26 cellular contexts compared by ENCODE assay signal in the genomic region with DNA sequence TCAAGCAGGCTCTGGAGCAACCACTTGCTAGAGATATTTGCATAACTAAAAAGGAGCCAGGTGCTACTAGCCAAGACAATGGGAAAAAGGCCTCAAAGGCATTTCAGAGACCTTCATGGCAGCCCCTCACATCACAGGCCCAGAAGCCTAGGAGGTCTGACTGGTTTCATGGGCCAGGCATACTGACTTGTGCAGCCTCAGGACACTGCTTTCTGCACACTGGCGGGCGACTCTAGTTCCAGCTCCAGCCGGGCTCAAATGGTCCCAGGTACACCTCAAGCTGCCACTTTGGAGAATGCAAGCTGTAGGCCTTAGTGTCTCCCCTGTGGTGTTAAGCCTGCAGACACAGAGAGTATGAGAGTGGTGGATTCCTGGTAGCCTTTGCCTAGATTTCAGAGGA.
"Had no signal": no experiment of that assay in that cellular context is flagged by ENCODE, and none has a peak within 500 bp of the region (broad histone marks: within the 10 kb centered on the region; RNA-seq: fewer than 3 reads in every experiment).

No MANE protein-coding gene starts in this region.

- H3K4me3 ChIP-seq: ascending aorta, cardiac muscle cell, colonic mucosa, thoracic aorta, upper lobe of left lung, vagina had no signal

- H3K4me3 Mint-ChIP-seq: activated naive CD4-positive, alpha-beta T cell treated with anti-CD3 and anti-CD28 coated beads, Interleukin-2, amount 10 ng/mL, durations not matched to agents 7 days and 5 days; activated naive CD8-positive, alpha-beta T cell treated with anti-CD3 and anti-CD28 coated beads, Interleukin-2, amount 10 ng/mL, durations not matched to agents 7 days and 5 days; activated T-helper 1 cell treated with anti-CD3 and anti-CD28 coated beads, Interleukin-12 subunit alpha, Interleukin-12 subunit beta, Interleukin-2, Interleukin-4 antibody, amounts not matched to agents 30 ng/mL and 10 ng/mL and 1 ng/mL, durations not matched to agents 14 hours and 24 hours and 36 hours; brain; immature natural killer cell; naive thymus-derived CD4-positive, alpha-beta T cell had no signal

- H3K36me3 Mint-ChIP-seq: activated naive CD4-positive, alpha-beta T cell treated with anti-CD3 and anti-CD28 coated beads, Interleukin-2, amount 10 ng/mL, durations not matched to agents 7 days and 5 days; activated naive CD8-positive, alpha-beta T cell treated with anti-CD3 and anti-CD28 coated beads, Interleukin-2, amount 10 ng/mL, durations not matched to agents 7 days and 5 days; brain; immature natural killer cell had no signal

- H3K27ac ChIP-seq: ascending aorta, cardiac muscle cell, colonic mucosa, thoracic aorta, upper lobe of left lung, vagina had no signal

- H3K9me3 ChIP-seq: ascending aorta, colonic mucosa, thoracic aorta, upper lobe of left lung, vagina had no signal

- H3K4me1 Mint-ChIP-seq: activated naive CD4-positive, alpha-beta T cell treated with anti-CD3 and anti-CD28 coated beads, Interleukin-2, amount 10 ng/mL, durations not matched to agents 7 days and 5 days; activated naive CD8-positive, alpha-beta T cell treated with anti-CD3 and anti-CD28 coated beads, Interleukin-2, amount 10 ng/mL, durations not matched to agents 7 days and 5 days; immature natural killer cell; naive thymus-derived CD4-positive, alpha-beta T cell had no signal

- H3K27me3 ChIP-seq: ascending aorta, cardiac muscle cell, colonic mucosa, upper lobe of left lung, vagina had no signal

- H3K27ac Mint-ChIP-seq: activated naive CD4-positive, alpha-beta T cell treated with anti-CD3 and anti-CD28 coated beads, Interleukin-2, amount 10 ng/mL, durations not matched to agents 7 days and 5 days; activated naive CD8-positive, alpha-beta T cell treated with anti-CD3 and anti-CD28 coated beads, Interleukin-2, amount 10 ng/mL, durations not matched to agents 7 days and 5 days; activated T-helper 1 cell treated with anti-CD3 and anti-CD28 coated beads, Interleukin-12 subunit alpha, Interleukin-12 subunit beta, Interleukin-2, Interleukin-4 antibody, amounts not matched to agents 30 ng/mL and 10 ng/mL and 1 ng/mL, durations not matched to agents 14 hours and 24 hours and 36 hours; brain; immature natural killer cell; naive thymus-derived CD4-positive, alpha-beta T cell had no signal

- H3K4me1 ChIP-seq: ascending aorta, colonic mucosa, upper lobe of left lung, vagina had no signal

- H3K27me3 Mint-ChIP-seq: activated naive CD4-positive, alpha-beta T cell treated with anti-CD3 and anti-CD28 coated beads, Interleukin-2, amount 10 ng/mL, durations not matched to agents 7 days and 5 days; brain had no signal

- DNase-seq: activated CD4-positive, alpha-beta T cell treated with anti-CD3 and anti-CD28 coated beads for 4 hours; activated CD4-positive, alpha-beta T cell treated with anti-CD3 and anti-CD28 coated beads, Interleukin-2, amount 50 U/mL, for 48 hours; activated CD8-positive, alpha-beta memory T cell treated with anti-CD3 and anti-CD28 coated beads, Interleukin-2, amount 50 U/mL, for 4 hours; activated effector memory CD4-positive, alpha-beta T cell treated with anti-CD3 and anti-CD28 coated beads, Interleukin-2, amount 50 U/mL, for 16 hours; activated naive CD4-positive, alpha-beta T cell treated with anti-CD3 and anti-CD28 coated beads, Interleukin-2, amount 10 ng/mL, durations not matched to agents 7 days and 5 days; activated naive CD8-positive, alpha-beta T cell treated with anti-CD3 and anti-CD28 coated beads, Interleukin-2, amount 10 ng/mL, durations not matched to agents 7 days and 5 days; activated T-cell treated with anti-CD3 and anti-CD28 coated beads, Interleukin-2, amount 50 U/mL, for 1 hour; cerebellar nuclear complex; colonic mucosa; effector memory CD4-positive, alpha-beta T cell; foreskin fibroblast; head of caudate nucleus; hypothalamus; immature natural killer cell; midbrain; naive thymus-derived CD4-positive, alpha-beta T cell; right cardiac atrium; stimulated activated CD4-positive, alpha-beta T cell treated with anti-CD3 and anti-CD28 coated beads, Interleukin-2, amount 100 ng/mL, for 48 hours; stimulated activated naive CD8-positive, alpha-beta T cell treated with anti-CD3 and anti-CD28 coated beads, Interleukin-15, Interleukin-2, amounts not matched to agents 100 U/mL and 50 U/mL, for 24 hours had no signal

- H3K36me3 ChIP-seq: ascending aorta, cardiac muscle cell, colonic mucosa, thoracic aorta, upper lobe of left lung, vagina had no signal

- H3K9me3 Mint-ChIP-seq: activated naive CD4-positive, alpha-beta T cell treated with anti-CD3 and anti-CD28 coated beads, Interleukin-2, amount 10 ng/mL, durations not matched to agents 7 days and 5 days; activated T-helper 1 cell treated with anti-CD3 and anti-CD28 coated beads, Interleukin-12 subunit alpha, Interleukin-12 subunit beta, Interleukin-2, Interleukin-4 antibody, amounts not matched to agents 30 ng/mL and 10 ng/mL and 1 ng/mL, durations not matched to agents 14 hours and 24 hours and 36 hours; brain had no signal

- ATAC-seq: naive thymus-derived CD4-positive, alpha-beta T cell; stimulated activated naive CD8-positive, alpha-beta T cell treated with anti-CD3 and anti-CD28 coated beads, Interleukin-15, Interleukin-2, amounts not matched to agents 100 U/mL and 50 U/mL, for 24 hours had no signal
